ENCODE assay signal across 16 cellular contexts in the genomic region with DNA sequence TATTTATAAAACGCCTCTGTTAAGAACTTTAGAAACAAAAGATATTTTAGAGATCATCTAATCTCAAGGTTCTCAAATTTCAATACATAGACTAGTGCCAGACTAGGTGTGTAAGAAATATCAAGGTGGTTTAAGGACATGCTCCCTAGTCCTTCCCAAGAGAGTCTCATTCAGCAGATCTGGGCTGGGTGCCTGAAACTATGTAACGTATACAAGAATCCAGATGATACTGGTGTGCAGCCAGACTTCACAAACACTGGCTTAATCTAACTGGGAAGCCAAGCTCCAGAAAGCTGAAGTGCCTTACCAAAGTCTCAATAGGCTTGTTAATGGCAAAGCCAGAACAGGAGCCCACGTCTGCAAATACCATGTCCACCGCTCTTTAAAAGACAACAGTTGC.
"Had no signal": no experiment of that assay in that cellular context is flagged by ENCODE, and none has a peak within 500 bp of the region (broad histone marks: within the 10 kb centered on the region; RNA-seq: fewer than 3 reads in every experiment).

No MANE protein-coding gene starts in this region.

- H3K27ac ChIP-seq: hepatocyte, sigmoid colon, upper lobe of right lung, VCaP had no signal

- H3K4me1 ChIP-seq: sigmoid colon, upper lobe of right lung had no signal

- ATAC-seq: activated T-cell treated with anti-CD3 and anti-CD28 coated beads, Interleukin-2, amount 50 U/mL, for 4 hours; stimulated activated naive B cell treated with anti-CD40 and anti-IgM and Interleukin-4, amounts not matched to agents 10 μg/mL and 1 μg/mL and 100 μg/mL, for 72 hours; upper lobe of right lung had no signal

- H3K27me3 ChIP-seq: hepatocyte, sigmoid colon, upper lobe of right lung had no signal

- DNase-seq: activated CD4-positive, alpha-beta T cell treated with anti-CD3 and anti-CD28 coated beads, Interleukin-2, amount 50 U/mL, for 1 hour; activated CD4-positive, CD25-positive, alpha-beta regulatory T cell treated with anti-CD3 and anti-CD28 coated beads, Interleukin-2, amount 50 U/mL, for 72 hours; activated CD8-positive, alpha-beta memory T cell treated with anti-CD3 and anti-CD28 coated beads, Interleukin-2, amount 50 U/mL, for 4 hours; activated naive CD4-positive, alpha-beta T cell treated with anti-CD3 and anti-CD28 coated beads for 36 hours; activated T-cell treated with anti-CD3 and anti-CD28 coated beads, Interleukin-2, amount 50 U/mL, for 4 hours; cortex of kidney; erythroblast; foreskin fibroblast; islet precursor cell; sigmoid colon; stimulated activated CD4-positive, alpha-beta T cell treated with anti-CD3 and anti-CD28 coated beads, Interleukin-4, amount 100 ng/mL, for 4 hours; stimulated activated naive B cell treated with anti-CD40 and anti-IgM and Interleukin-4, amounts not matched to agents 10 μg/mL and 1 μg/mL and 100 μg/mL, for 72 hours; upper lobe of right lung had no signal

- H3K4me3 ChIP-seq: hepatocyte, lung, sigmoid colon, upper lobe of right lung had no signal

- H3K9me3 ChIP-seq: sigmoid colon, upper lobe of right lung had no signal
